In genomic region chr10:92688927-92689662, GRCh38 we compare ENCODE assay signal across 8 cellular contexts. TPM values are rescaled to one million over a fixed set of nuclear protein-coding genes. Genes with fewer than 3 reads are reported as not detected.
DNase-seq lines count a peak whose midpoint lies in the region; ATAC-seq and TF ChIP-seq lines count a peak whose summit lies in the region.

No MANE protein-coding gene starts in this region.

- no peaks in the 10 kb centered on the region for H3K9me3 ChIP-seq in ovary

- peaks cover 3 to 13% (median 7%) of the 10 kb centered on the region in 7 donors for H3K9me3 Mint-ChIP-seq in CD14-positive monocyte
- H3K9me3 Mint-ChIP-seq in activated CD8-positive, alpha-beta T cell treated with anti-CD3 and anti-CD28 coated beads, Interleukin-2, amount 10 ng/mL, durations not matched to agents 7 days and 5 days (ENCODE audit: insufficient read depth) = no peaks in the 10 kb centered on the region

- H3K4me3 ChIP-seq in ovary = peak overlapping the region; percentile 50

- H3K27ac ChIP-seq in ovary = no peak overlapping the region

- peaks cover 23 to 37% of the 10 kb centered on the region in 2 donors for H3K36me3 Mint-ChIP-seq in CD14-positive monocyte
- no peaks in the 10 kb centered on the region for H3K36me3 Mint-ChIP-seq in activated CD8-positive, alpha-beta T cell treated with anti-CD3 and anti-CD28 coated beads, Interleukin-2, amount 10 ng/mL, durations not matched to agents 7 days and 5 days (ENCODE audit: low read depth)

- H3K27ac Mint-ChIP-seq in CD14-positive monocyte = peak overlapping the region; percentile 86 to 93 (median 91)
- no peak overlapping the region for H3K27ac Mint-ChIP-seq in activated CD8-positive, alpha-beta T cell treated with anti-CD3 and anti-CD28 coated beads, Interleukin-2, amount 10 ng/mL, durations not matched to agents 7 days and 5 days

- no peak for TF ChIP-seq POLR2A in ovary (IDR thresholded peaks at IDR 0.05)

- TF ChIP-seq CTCF in CD14-positive monocyte (IDR thresholded peaks at IDR 0.05) (peak; percentile 17), ovary (IDR thresholded peaks at IDR 0.05) (no peak)

- DNase-seq in CD14-positive monocyte (ENCODE audit: low spot score) = no peak
- peak; percentile 56 for DNase-seq in KG1 (lab: John Stamatoyannopoulos, UW)
- DNase-seq in activated CD8-positive, alpha-beta T cell treated with anti-CD3 and anti-CD28 coated beads, Interleukin-2, amount 10 ng/mL, durations not matched to agents 7 days and 5 days = peak; percentile 23
- DNase-seq in Right ventricle myocardium superior = peak; percentile 56
- peak in 2 of 5 donors; percentile 15 to 17 for DNase-seq in ovary
- DNase-seq in pons (ENCODE audit: low spot score) = no peak
- no peak for DNase-seq in A172 (ENCODE audit: low spot score)

- TF ChIP-seq EP300 in ovary (IDR thresholded peaks at IDR 0.05) = no peak

- peak overlapping the region; percentile 95 to 96 for H3K4me3 Mint-ChIP-seq in CD14-positive monocyte
- peak overlapping the region; percentile 50 for H3K4me3 Mint-ChIP-seq in activated CD8-positive, alpha-beta T cell treated with anti-CD3 and anti-CD28 coated beads, Interleukin-2, amount 10 ng/mL, durations not matched to agents 7 days and 5 days

- peaks cover 65% of the 10 kb centered on the region for H3K4me1 Mint-ChIP-seq in CD14-positive monocyte
- H3K4me1 Mint-ChIP-seq in activated CD8-positive, alpha-beta T cell treated with anti-CD3 and anti-CD28 coated beads, Interleukin-2, amount 10 ng/mL, durations not matched to agents 7 days and 5 days (ENCODE audit: low read depth) = peaks cover 28% of the 10 kb centered on the region

- no peaks in the 10 kb centered on the region for H3K27me3 Mint-ChIP-seq in CD14-positive monocyte (ENCODE audit: low read depth in 3 of 3)
- peaks cover 67% of the 10 kb centered on the region for H3K27me3 Mint-ChIP-seq in activated CD8-positive, alpha-beta T cell treated with anti-CD3 and anti-CD28 coated beads, Interleukin-2, amount 10 ng/mL, durations not matched to agents 7 days and 5 days (ENCODE audit: low read depth)

- H3K27me3 ChIP-seq in ovary = no peaks in the 10 kb centered on the region

- H3K4me1 ChIP-seq in ovary (ENCODE audit: insufficient read depth) = peaks cover 10% of the 10 kb centered on the region

- ATAC-seq in GM19324 (IDR thresholded peaks at IDR 0.05; ENCODE audit: low FRiP score, unreplicated experiment) (peak; percentile 28), Right ventricle myocardium superior (ENCODE audit: poor library complexity) (peak; percentile 28)
- peak; percentile 20 for ATAC-seq in activated CD8-positive, alpha-beta T cell treated with anti-CD3 and anti-CD28 coated beads, Interleukin-2, amount 10 ng/mL, durations not matched to agents 7 days and 5 days

- H3K36me3 ChIP-seq in ovary = no peaks in the 10 kb centered on the region

- 2 to 5% (median 2%) methylated on average over 44 to 63 of the region's 63 CpGs for WGBS in ovary, 3 donors

- intact Hi-C loops in CD14-positive monocyte (cut with micrococcal nuclease) = loop anchor here (10.0 kb wide), 2 partner anchors 94 to 826 kb away; partner anchors contain the start of gene KIF11 (in 1 of the 2)
- intact Hi-C loops in Right ventricle myocardium superior (cut with DNase I) = no loop called here
- intact Hi-C loops in ovary (cut with DNase I) = no loop called here

- POLR2A ChIA-PET in activated CD8-positive, alpha-beta T cell treated with anti-CD3 and anti-CD28 coated beads, Interleukin-2, amount 10 ng/mL, durations not matched to agents 7 days and 5 days (lab: Charles Lee) = no interaction called here

- CTCF ChIA-PET in activated CD8-positive, alpha-beta T cell treated with anti-CD3 and anti-CD28 coated beads, Interleukin-2, amount 10 ng/mL, durations not matched to agents 7 days and 5 days (lab: Charles Lee) = no interaction called here

RNA-seq across cellular contexts. Expression of gene HHEX, which starts 0.7 kb away (rescaled TPM):
- polyA plus RNA-seq in CD14-positive monocyte = 10 to 100 TPM; 33.6 to 54.6 TPM
- total RNA-seq in activated CD8-positive, alpha-beta T cell treated with anti-CD3 and anti-CD28 coated beads, Interleukin-2, amount 10 ng/mL, durations not matched to agents 7 days and 5 days = under 1 TPM in 1 of 2 experiments, not detected in 1; 0.13 TPM
- 2.6 TPM for total RNA-seq in Right ventricle myocardium superior
- total RNA-seq in ovary = 1 to 10 TPM; 2.1 to 5.2 (median 4.1) TPM
- polyA plus RNA-seq in ovary = 10 to 100 TPM in 1 of 2 donors, 1 to 10 TPM in 1; 6.7 to 14.6 TPM
- not detected in 2 replicates for total RNA-seq in A172 (2014; rRNA removed; shearing (Covaris generic))

Comparison
In these comparisons a context has a peak if more than half of its experiments do, and no peak if none do; other contexts are left out.
1. DNase-seq: peak in KG1 (single experiment), activated CD8-positive, alpha-beta T cell treated with anti-CD3 and anti-CD28 coated beads, Interleukin-2, amount 10 ng/mL, durations not matched to agents 7 days and 5 days (single experiment) and Right ventricle myocardium superior (single experiment); none in CD14-positive monocyte (single experiment), pons (single experiment) and A172 (single experiment).
2. intact Hi-C loops: an anchor here in CD14-positive monocyte (10.0 kb wide); none called in Right ventricle myocardium superior and ovary.
3. Peak in every context shown above with its lines, with median percentiles within 50 percentile points of each other: ATAC-seq.